In the genomic region with DNA sequence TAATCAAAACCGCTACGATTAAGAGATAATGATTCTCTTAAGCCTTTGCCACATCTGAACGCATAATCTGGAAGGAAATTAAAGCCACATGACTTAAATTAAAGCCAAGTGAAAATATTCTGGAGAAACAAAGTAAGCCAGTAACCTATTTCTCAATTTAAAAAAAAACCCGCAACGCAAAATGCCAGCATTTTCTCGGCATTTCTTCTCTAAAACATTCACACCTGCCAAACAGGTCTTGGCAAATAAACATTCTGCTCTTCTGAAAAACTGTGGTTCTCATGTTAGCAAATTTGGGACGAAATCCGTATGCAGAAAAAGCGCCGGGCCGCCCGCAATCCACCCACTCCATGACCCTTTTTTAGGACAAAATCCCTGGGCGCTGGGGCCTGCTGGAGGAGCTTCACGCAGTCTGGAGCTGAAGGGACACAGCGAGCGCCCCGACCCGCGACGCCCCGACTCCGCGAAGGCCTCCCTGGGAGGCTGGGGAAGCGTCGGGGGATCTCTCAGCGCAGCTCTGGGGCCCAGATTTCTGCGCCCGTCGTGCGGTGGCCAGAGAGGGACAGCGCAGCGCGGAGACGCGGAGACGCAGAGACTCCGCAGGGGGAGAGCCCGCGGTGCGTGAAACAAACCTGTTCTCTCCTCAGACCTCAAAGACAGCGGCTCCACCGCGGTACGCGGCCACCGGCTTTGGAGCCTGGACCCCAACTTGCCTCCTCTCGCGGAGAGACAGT, we compare ENCODE assay signal across 1 cellular context.
A peak's percentile ranks its signal among the peaks of the same experiment; 100 is the strongest.
TF ChIP-seq lines count a peak whose summit lies in the region.

No MANE protein-coding gene starts in this region.

TF ChIP-seq in K562, 482 proteins besides CTCF, POLR2A, EP300 and RAD21 (continued from another document and continues in another):
- TF ChIP-seq ELF1 (tag; IDR thresholded peaks at IDR 0.05) = no peak
- no peak for TF ChIP-seq SMARCB1 (IDR thresholded peaks at IDR 0.05; ENCODE audit: insufficient read length, low read depth)
- TF ChIP-seq ZNF347 (CRISPR knock-in tag; IDR thresholded peaks at IDR 0.05; ENCODE audit: low read depth) = no peak
- TF ChIP-seq, protein P1, sequence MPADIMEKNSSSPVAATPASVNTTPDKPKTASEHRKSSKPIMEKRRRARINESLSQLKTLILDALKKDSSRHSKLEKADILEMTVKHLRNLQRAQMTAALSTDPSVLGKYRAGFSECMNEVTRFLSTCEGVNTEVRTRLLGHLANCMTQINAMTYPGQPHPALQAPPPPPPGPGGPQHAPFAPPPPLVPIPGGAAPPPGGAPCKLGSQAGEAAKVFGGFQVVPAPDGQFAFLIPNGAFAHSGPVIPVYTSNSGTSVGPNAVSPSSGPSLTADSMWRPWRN (IDR thresholded peaks at IDR 0.05; ENCODE audit: low read depth) = no peak
- TF ChIP-seq, protein P2, sequence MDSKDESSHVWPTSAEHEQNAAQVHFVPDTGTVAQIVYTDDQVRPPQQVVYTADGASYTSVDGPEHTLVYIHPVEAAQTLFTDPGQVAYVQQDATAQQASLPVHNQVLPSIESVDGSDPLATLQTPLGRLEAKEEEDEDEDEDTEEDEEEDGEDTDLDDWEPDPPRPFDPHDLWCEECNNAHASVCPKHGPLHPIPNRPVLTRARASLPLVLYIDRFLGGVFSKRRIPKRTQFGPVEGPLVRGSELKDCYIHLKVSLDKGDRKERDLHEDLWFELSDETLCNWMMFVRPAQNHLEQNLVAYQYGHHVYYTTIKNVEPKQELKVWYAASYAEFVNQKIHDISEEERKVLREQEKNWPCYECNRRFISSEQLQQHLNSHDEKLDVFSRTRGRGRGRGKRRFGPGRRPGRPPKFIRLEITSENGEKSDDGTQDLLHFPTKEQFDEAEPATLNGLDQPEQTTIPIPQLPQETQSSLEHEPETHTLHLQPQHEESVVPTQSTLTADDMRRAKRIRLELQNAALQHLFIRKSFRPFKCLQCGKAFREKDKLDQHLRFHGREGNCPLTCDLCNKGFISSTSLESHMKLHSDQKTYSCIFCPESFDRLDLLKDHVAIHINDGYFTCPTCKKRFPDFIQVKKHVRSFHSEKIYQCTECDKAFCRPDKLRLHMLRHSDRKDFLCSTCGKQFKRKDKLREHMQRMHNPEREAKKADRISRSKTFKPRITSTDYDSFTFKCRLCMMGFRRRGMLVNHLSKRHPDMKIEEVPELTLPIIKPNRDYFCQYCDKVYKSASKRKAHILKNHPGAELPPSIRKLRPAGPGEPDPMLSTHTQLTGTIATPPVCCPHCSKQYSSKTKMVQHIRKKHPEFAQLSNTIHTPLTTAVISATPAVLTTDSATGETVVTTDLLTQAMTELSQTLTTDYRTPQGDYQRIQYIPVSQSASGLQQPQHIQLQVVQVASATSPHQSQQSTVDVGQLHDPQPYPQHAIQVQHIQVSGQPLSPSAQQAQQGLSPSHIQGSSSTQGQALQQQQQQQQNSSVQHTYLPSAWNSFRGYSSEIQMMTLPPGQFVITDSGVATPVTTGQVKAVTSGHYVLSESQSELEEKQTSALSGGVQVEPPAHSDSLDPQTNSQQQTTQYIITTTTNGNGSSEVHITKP (IDR thresholded peaks at IDR 0.05; ENCODE audit: partially characterized antibody) = peak; percentile 79
- TF ChIP-seq ILK (tag; IDR thresholded peaks at IDR 0.05; ENCODE audit: borderline replicate concordance, low read depth) = no peak
- TF ChIP-seq KLF1 (tag; IDR thresholded peaks at IDR 0.05) = 0 out of 2 replicates have a peak, but pooled peaks have one; percentile 1
- TF ChIP-seq IFI16 (CRISPR knock-in tag; IDR thresholded peaks at IDR 0.05) = no peak
- no peak for TF ChIP-seq MTA3 (IDR thresholded peaks at IDR 0.05; ENCODE audit: borderline replicate concordance)
- TF ChIP-seq FOXP1 (CRISPR knock-in tag; IDR thresholded peaks at IDR 0.05) = 0 out of 2 replicates have a peak, but pooled peaks have one; percentile 44
- no peak for TF ChIP-seq NFIC (IDR thresholded peaks at IDR 0.05)
- no peak; the same call in 1 of the 2 replicates for TF ChIP-seq ZNF12 (CRISPR knock-in tag; IDR thresholded peaks at IDR 0.05)
- TF ChIP-seq, protein P3, sequence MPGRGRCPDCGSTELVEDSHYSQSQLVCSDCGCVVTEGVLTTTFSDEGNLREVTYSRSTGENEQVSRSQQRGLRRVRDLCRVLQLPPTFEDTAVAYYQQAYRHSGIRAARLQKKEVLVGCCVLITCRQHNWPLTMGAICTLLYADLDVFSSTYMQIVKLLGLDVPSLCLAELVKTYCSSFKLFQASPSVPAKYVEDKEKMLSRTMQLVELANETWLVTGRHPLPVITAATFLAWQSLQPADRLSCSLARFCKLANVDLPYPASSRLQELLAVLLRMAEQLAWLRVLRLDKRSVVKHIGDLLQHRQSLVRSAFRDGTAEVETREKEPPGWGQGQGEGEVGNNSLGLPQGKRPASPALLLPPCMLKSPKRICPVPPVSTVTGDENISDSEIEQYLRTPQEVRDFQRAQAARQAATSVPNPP (IDR thresholded peaks at IDR 0.05; ENCODE audit: borderline replicate concordance, insufficient read depth, insufficient read length) = no peak
- TF ChIP-seq, protein P4, sequence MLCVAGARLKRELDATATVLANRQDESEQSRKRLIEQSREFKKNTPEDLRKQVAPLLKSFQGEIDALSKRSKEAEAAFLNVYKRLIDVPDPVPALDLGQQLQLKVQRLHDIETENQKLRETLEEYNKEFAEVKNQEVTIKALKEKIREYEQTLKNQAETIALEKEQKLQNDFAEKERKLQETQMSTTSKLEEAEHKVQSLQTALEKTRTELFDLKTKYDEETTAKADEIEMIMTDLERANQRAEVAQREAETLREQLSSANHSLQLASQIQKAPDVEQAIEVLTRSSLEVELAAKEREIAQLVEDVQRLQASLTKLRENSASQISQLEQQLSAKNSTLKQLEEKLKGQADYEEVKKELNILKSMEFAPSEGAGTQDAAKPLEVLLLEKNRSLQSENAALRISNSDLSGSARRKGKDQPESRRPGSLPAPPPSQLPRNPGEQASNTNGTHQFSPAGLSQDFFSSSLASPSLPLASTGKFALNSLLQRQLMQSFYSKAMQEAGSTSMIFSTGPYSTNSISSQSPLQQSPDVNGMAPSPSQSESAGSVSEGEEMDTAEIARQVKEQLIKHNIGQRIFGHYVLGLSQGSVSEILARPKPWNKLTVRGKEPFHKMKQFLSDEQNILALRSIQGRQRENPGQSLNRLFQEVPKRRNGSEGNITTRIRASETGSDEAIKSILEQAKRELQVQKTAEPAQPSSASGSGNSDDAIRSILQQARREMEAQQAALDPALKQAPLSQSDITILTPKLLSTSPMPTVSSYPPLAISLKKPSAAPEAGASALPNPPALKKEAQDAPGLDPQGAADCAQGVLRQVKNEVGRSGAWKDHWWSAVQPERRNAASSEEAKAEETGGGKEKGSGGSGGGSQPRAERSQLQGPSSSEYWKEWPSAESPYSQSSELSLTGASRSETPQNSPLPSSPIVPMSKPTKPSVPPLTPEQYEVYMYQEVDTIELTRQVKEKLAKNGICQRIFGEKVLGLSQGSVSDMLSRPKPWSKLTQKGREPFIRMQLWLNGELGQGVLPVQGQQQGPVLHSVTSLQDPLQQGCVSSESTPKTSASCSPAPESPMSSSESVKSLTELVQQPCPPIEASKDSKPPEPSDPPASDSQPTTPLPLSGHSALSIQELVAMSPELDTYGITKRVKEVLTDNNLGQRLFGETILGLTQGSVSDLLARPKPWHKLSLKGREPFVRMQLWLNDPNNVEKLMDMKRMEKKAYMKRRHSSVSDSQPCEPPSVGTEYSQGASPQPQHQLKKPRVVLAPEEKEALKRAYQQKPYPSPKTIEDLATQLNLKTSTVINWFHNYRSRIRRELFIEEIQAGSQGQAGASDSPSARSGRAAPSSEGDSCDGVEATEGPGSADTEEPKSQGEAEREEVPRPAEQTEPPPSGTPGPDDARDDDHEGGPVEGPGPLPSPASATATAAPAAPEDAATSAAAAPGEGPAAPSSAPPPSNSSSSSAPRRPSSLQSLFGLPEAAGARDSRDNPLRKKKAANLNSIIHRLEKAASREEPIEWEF (CRISPR knock-in tag; IDR thresholded peaks at IDR 0.05) = no peak
- TF ChIP-seq, protein P5, sequence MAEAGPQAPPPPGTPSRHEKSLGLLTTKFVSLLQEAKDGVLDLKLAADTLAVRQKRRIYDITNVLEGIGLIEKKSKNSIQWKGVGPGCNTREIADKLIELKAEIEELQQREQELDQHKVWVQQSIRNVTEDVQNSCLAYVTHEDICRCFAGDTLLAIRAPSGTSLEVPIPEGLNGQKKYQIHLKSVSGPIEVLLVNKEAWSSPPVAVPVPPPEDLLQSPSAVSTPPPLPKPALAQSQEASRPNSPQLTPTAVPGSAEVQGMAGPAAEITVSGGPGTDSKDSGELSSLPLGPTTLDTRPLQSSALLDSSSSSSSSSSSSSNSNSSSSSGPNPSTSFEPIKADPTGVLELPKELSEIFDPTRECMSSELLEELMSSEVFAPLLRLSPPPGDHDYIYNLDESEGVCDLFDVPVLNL (CRISPR knock-in tag; IDR thresholded peaks at IDR 0.05; ENCODE audit: low read depth) = no peak
- no peak for TF ChIP-seq ZNF184 (CRISPR knock-in tag; IDR thresholded peaks at IDR 0.05)
- TF ChIP-seq PHF8 (IDR thresholded peaks at IDR 0.05; ENCODE audit: borderline replicate concordance, low read length) = peak; percentile 76; the same call in 1 of the 2 replicates
- TF ChIP-seq, protein P6, sequence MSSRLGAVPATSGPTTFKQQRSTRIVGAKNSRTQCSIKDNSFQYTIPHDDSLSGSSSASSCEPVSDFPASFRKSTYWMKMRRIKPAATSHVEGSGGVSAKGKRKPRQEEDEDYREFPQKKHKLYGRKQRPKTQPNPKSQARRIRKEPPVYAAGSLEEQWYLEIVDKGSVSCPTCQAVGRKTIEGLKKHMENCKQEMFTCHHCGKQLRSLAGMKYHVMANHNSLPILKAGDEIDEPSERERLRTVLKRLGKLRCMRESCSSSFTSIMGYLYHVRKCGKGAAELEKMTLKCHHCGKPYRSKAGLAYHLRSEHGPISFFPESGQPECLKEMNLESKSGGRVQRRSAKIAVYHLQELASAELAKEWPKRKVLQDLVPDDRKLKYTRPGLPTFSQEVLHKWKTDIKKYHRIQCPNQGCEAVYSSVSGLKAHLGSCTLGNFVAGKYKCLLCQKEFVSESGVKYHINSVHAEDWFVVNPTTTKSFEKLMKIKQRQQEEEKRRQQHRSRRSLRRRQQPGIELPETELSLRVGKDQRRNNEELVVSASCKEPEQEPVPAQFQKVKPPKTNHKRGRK (tag; IDR thresholded peaks at IDR 0.05) = peak; percentile 78
- no peak for TF ChIP-seq TEAD4 (IDR thresholded peaks at IDR 0.05; ENCODE audit: low read length)
- TF ChIP-seq TEAD4 (CRISPR knock-in tag; IDR thresholded peaks at IDR 0.05; ENCODE audit: borderline replicate concordance) = 0 out of 2 replicates have a peak, but pooled peaks have one; percentile 27
- TF ChIP-seq, protein P7, sequence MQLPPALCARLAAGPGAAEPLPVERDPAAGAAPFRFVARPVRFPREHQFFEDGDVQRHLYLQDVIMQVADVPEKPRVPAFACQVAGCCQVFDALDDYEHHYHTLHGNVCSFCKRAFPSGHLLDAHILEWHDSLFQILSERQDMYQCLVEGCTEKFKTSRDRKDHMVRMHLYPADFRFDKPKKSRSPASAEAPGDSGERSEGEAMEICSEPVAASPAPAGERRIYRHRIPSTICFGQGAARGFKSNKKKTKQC (CRISPR knock-in tag; IDR thresholded peaks at IDR 0.05) = 0 out of 2 replicates have a peak, but pooled peaks have one; percentile 86
- no peak for TF ChIP-seq NR2C2 (CRISPR knock-in tag; IDR thresholded peaks at IDR 0.05)
- TF ChIP-seq NR2C2 (tag; IDR thresholded peaks at IDR 0.05) = no peak
- no peak for TF ChIP-seq BRD9 (IDR thresholded peaks at IDR 0.05; ENCODE audit: low read depth, partially characterized antibody)
- TF ChIP-seq RFX7 (CRISPR knock-in tag; IDR thresholded peaks at IDR 0.05) = no peak
- TF ChIP-seq MEIS2 (IDR thresholded peaks at IDR 0.05; ENCODE audit: partially characterized antibody) = peak; percentile 17
- TF ChIP-seq KDM2B (CRISPR knock-in tag; IDR thresholded peaks at IDR 0.05) = peak; percentile 72; the same call in 1 of the 2 replicates
- TF ChIP-seq, protein P8, sequence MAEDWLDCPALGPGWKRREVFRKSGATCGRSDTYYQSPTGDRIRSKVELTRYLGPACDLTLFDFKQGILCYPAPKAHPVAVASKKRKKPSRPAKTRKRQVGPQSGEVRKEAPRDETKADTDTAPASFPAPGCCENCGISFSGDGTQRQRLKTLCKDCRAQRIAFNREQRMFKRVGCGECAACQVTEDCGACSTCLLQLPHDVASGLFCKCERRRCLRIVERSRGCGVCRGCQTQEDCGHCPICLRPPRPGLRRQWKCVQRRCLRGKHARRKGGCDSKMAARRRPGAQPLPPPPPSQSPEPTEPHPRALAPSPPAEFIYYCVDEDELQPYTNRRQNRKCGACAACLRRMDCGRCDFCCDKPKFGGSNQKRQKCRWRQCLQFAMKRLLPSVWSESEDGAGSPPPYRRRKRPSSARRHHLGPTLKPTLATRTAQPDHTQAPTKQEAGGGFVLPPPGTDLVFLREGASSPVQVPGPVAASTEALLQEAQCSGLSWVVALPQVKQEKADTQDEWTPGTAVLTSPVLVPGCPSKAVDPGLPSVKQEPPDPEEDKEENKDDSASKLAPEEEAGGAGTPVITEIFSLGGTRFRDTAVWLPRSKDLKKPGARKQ (CRISPR knock-in tag; IDR thresholded peaks at IDR 0.05) = no peak
- TF ChIP-seq, protein P9, sequence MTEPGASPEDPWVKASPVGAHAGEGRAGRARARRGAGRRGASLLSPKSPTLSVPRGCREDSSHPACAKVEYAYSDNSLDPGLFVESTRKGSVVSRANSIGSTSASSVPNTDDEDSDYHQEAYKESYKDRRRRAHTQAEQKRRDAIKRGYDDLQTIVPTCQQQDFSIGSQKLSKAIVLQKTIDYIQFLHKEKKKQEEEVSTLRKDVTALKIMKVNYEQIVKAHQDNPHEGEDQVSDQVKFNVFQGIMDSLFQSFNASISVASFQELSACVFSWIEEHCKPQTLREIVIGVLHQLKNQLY (CRISPR knock-in tag; conservative IDR thresholded peaks at IDR 0.05) = no peak
- TF ChIP-seq, protein P10, sequence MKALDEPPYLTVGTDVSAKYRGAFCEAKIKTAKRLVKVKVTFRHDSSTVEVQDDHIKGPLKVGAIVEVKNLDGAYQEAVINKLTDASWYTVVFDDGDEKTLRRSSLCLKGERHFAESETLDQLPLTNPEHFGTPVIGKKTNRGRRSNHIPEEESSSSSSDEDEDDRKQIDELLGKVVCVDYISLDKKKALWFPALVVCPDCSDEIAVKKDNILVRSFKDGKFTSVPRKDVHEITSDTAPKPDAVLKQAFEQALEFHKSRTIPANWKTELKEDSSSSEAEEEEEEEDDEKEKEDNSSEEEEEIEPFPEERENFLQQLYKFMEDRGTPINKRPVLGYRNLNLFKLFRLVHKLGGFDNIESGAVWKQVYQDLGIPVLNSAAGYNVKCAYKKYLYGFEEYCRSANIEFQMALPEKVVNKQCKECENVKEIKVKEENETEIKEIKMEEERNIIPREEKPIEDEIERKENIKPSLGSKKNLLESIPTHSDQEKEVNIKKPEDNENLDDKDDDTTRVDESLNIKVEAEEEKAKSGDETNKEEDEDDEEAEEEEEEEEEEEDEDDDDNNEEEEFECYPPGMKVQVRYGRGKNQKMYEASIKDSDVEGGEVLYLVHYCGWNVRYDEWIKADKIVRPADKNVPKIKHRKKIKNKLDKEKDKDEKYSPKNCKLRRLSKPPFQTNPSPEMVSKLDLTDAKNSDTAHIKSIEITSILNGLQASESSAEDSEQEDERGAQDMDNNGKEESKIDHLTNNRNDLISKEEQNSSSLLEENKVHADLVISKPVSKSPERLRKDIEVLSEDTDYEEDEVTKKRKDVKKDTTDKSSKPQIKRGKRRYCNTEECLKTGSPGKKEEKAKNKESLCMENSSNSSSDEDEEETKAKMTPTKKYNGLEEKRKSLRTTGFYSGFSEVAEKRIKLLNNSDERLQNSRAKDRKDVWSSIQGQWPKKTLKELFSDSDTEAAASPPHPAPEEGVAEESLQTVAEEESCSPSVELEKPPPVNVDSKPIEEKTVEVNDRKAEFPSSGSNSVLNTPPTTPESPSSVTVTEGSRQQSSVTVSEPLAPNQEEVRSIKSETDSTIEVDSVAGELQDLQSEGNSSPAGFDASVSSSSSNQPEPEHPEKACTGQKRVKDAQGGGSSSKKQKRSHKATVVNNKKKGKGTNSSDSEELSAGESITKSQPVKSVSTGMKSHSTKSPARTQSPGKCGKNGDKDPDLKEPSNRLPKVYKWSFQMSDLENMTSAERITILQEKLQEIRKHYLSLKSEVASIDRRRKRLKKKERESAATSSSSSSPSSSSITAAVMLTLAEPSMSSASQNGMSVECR (CRISPR knock-in tag; IDR thresholded peaks at IDR 0.05) = peak; percentile 85
- TF ChIP-seq KDM1A (IDR thresholded peaks at IDR 0.05) = peak; percentile 2 to 27; a peak in 1 of 4 replicates
- peak in 1 of 2 experiments; percentile 78; a peak in 2 of 4 replicates for TF ChIP-seq NRF1 (conservative IDR thresholded peaks at IDR 0.05 in 1 of 2, IDR thresholded peaks at IDR 0.05 in 1 of 2)
